ENCODE assay signal across 8 cellular contexts in the genomic region with DNA sequence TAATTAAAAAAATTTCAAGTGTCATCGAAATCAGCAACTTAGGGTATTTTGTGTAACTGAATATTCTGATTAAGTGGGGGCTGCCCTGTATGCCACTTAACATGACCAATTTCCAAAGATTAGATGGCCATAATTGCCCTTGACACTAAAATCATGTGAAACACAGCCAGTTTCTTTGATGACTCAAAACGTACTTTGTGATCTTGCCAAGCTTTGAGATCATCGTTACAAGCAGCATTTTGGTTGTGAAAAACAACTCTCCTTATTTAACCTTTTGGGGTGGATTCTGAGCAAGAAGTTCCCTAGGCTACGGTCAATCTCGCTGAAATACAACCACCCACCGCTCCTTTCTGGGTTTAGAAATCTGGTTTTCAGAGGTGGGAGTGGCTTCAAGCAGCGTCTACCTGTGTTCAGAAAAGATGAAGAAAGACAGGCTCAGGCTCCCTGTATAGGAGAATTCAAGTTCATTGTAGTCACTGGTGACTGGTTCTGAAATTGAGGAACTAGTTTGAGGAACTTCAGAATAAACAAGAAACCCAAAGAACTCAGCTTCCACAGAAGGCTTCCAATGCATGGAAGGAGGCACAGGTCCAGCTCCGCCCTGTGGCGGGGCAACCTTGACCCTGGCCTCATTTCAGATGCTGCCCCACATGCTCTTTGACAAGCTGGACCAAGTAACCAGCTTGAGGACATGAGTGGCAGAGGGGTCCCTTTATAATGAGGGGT. TPM values are rescaled to one million over a fixed set of nuclear protein-coding genes. Genes with fewer than 3 reads are reported as not detected.
DNase-seq lines count a peak whose midpoint lies in the region; ATAC-seq and TF ChIP-seq lines count a peak whose summit lies in the region.

No MANE protein-coding gene starts in this region.

- no peak overlapping the region for H3K9ac ChIP-seq in H9 (ENCODE audit: extremely low read depth, insufficient read length, low read length)

- no peak overlapping the region for H2BK20ac ChIP-seq in H9 (ENCODE audit: low read depth, low read length, poor library complexity, severe bottlenecking)

- H3K4me3 Mint-ChIP-seq in T-helper 1 cell treated with Interleukin-12 subunit alpha and Interleukin-12 subunit beta and Interleukin-4 antibody, amounts not matched to agents 30 μg/mL and 1 μg/mL, for 36 hours, result peak overlapping the region; percentile 60
- peak overlapping the region in 8 of 10 donors; percentile 15 to 74 (median 50) for H3K4me3 Mint-ChIP-seq in naive thymus-derived CD4-positive, alpha-beta T cell
- no peak overlapping the region for H3K4me3 Mint-ChIP-seq in H9

- POLR2A ChIA-PET in naive thymus-derived CD4-positive, alpha-beta T cell (lab: Charles Lee), result interaction anchor here (0.6 to 1.5 kb wide), 2 partner anchors 9 to 14 kb away, joined by 3 to 10 read pairs; partner anchors contain the start of gene MAP3K14

- no peak overlapping the region for H3K4ac ChIP-seq in H9 (ENCODE audit: low read depth, low read length)

- no CpG with 5 or more reads among the region's 9 CpGs for WGBS in H9 (ENCODE audit: extremely low coverage, insufficient read length, low lambda C conversion rate)

- no peak overlapping the region for H2BK120ac ChIP-seq in H9 (ENCODE audit: low read depth, low read length, poor library complexity, severe bottlenecking)

- peak overlapping the region; percentile 13 for H3K4me3 ChIP-seq in naive thymus-derived CD4-positive, alpha-beta T cell (ENCODE audit: low read length)

- H3K9me3 Mint-ChIP-seq in T-helper 1 cell treated with Interleukin-12 subunit alpha and Interleukin-12 subunit beta and Interleukin-4 antibody, amounts not matched to agents 30 μg/mL and 1 μg/mL, for 36 hours, result no peaks in the 10 kb centered on the region
- no peaks in the 10 kb centered on the region for H3K9me3 Mint-ChIP-seq in naive thymus-derived CD4-positive, alpha-beta T cell
- no peaks in the 10 kb centered on the region for H3K9me3 Mint-ChIP-seq in H9

- H3K79me1 ChIP-seq in H9 (ENCODE audit: insufficient read depth, low read depth, low read length, poor library complexity, severe bottlenecking), result no peaks in the 10 kb centered on the region

- peaks cover 31 to 51% of the 10 kb centered on the region in 2 donors for H3K4me1 ChIP-seq in naive thymus-derived CD4-positive, alpha-beta T cell (ENCODE audit: control insufficient read depth in 2 of 2, insufficient read depth in 2 of 2, low read length in 2 of 2)
- no peaks in the 10 kb centered on the region for H3K4me1 ChIP-seq in H9 (ENCODE audit: insufficient read depth, low read length)

- no peak overlapping the region for H2AK5ac ChIP-seq in H9 (ENCODE audit: insufficient read length, low read length)

- CTCF ChIA-PET in naive thymus-derived CD4-positive, alpha-beta T cell (lab: Charles Lee), result interaction anchor here (1.4 to 3.1 kb wide), 3 partner anchors 31 to 88 kb away, joined by 5 to 15 read pairs (median 5); no protein-coding TSS in a partner anchor

- peaks cover 2% of the 10 kb centered on the region; the same call in 1 of the 2 replicates for H3K79me2 ChIP-seq in H9 (ENCODE audit: insufficient read depth, low read length)

- H2BK15ac ChIP-seq in H9 (ENCODE audit: low read depth, low read length), result no peak overlapping the region

- no peaks in the 10 kb centered on the region for H3K27me3 ChIP-seq in naive thymus-derived CD4-positive, alpha-beta T cell (ENCODE audit: control insufficient read depth in 2 of 2, insufficient read depth in 2 of 2, low read length in 2 of 2)
- no peaks in the 10 kb centered on the region for H3K27me3 ChIP-seq in H9 (ENCODE audit: insufficient read depth, low read length)

- H3K9me3 ChIP-seq in naive thymus-derived CD4-positive, alpha-beta T cell (ENCODE audit: control insufficient read depth in 2 of 3, low read length in 3 of 3), result no peaks in the 10 kb centered on the region
- H3K9me3 ChIP-seq in H9 (ENCODE audit: control insufficient read depth, low read depth, low read length), result no peaks in the 10 kb centered on the region

- no peak overlapping the region for H3K56ac ChIP-seq in H9 (ENCODE audit: insufficient read length, low read depth, low read length)

- H3K18ac ChIP-seq in H9 (ENCODE audit: insufficient read length, low read depth, low read length), result no peak overlapping the region

- no peak overlapping the region for H4K5ac ChIP-seq in H9 (ENCODE audit: insufficient read length, low read depth, low read length)

- H2BK5ac ChIP-seq in H9 (ENCODE audit: insufficient read length, low read length), result no peak overlapping the region

- H2BK12ac ChIP-seq in H9 (ENCODE audit: insufficient read length, low read depth, low read length), result no peak overlapping the region

- H3T11ph ChIP-seq in H9 (ENCODE audit: low read length), result no peak overlapping the region

- peaks cover 48% of the 10 kb centered on the region for H3K36me3 Mint-ChIP-seq in T-helper 1 cell treated with Interleukin-12 subunit alpha and Interleukin-12 subunit beta and Interleukin-4 antibody, amounts not matched to agents 30 μg/mL and 1 μg/mL, for 36 hours (ENCODE audit: low read depth)
- peaks cover 0 to 44% (median 13%) of the 10 kb centered on the region in 5 donors for H3K36me3 Mint-ChIP-seq in naive thymus-derived CD4-positive, alpha-beta T cell
- H3K36me3 Mint-ChIP-seq in H9 (ENCODE audit: insufficient read depth in 1 of 3, low read depth in 3 of 3), result peaks cover 0 to 8% (median 3%) of the 10 kb centered on the region in 3 experiments; a peak in 4 of 7 replicates

- ATAC-seq in HG02759 (IDR thresholded peaks at IDR 0.05; ENCODE audit: unreplicated experiment), result peak; percentile 33
- peak; percentile 75 for ATAC-seq in naive thymus-derived CD4-positive, alpha-beta T cell
- no peak for ATAC-seq in GM18873 (IDR thresholded peaks at IDR 0.05; ENCODE audit: low FRiP score, unreplicated experiment)

- no peak overlapping the region for H3K23ac ChIP-seq in H9 (ENCODE audit: insufficient read length, low read depth, low read length)

- H3K14ac ChIP-seq in H9 (ENCODE audit: insufficient read depth, low read length), result no peak overlapping the region

- intact Hi-C loops in naive thymus-derived CD4-positive, alpha-beta T cell (cut with micrococcal nuclease), result loop anchor here in 1 of 2 donors (1.0 kb wide), 1 partner anchor 10 kb away; the partner anchor contains the start of gene MAP3K14

- peaks cover 0 to 15% (median 0%) of the 10 kb centered on the region in 3 experiments for H3K36me3 ChIP-seq in naive thymus-derived CD4-positive, alpha-beta T cell (ENCODE audit: control insufficient read depth in 2 of 3, insufficient read depth in 3 of 3, low read length in 3 of 3)

- H3K4me1 Mint-ChIP-seq in T-helper 1 cell treated with Interleukin-12 subunit alpha and Interleukin-12 subunit beta and Interleukin-4 antibody, amounts not matched to agents 30 μg/mL and 1 μg/mL, for 36 hours (ENCODE audit: low read depth), result peaks cover 69% of the 10 kb centered on the region
- peaks cover 56 to 87% (median 80%) of the 10 kb centered on the region in 7 donors for H3K4me1 Mint-ChIP-seq in naive thymus-derived CD4-positive, alpha-beta T cell
- peaks cover 21% of the 10 kb centered on the region in 2 experiments for H3K4me1 Mint-ChIP-seq in H9

- no peak overlapping the region for H4K8ac ChIP-seq in H9 (replicated peaks; ENCODE audit: insufficient read length, low read depth, low read length)

- no peaks in the 10 kb centered on the region for H3K27me3 Mint-ChIP-seq in T-helper 1 cell treated with Interleukin-12 subunit alpha and Interleukin-12 subunit beta and Interleukin-4 antibody, amounts not matched to agents 30 μg/mL and 1 μg/mL, for 36 hours (ENCODE audit: low read depth)
- no peaks in the 10 kb centered on the region for H3K27me3 Mint-ChIP-seq in naive thymus-derived CD4-positive, alpha-beta T cell
- no peaks in the 10 kb centered on the region for H3K27me3 Mint-ChIP-seq in H9 (ENCODE audit: low read depth)

- no peak for TF ChIP-seq CTCF in H9 (conservative IDR thresholded peaks at IDR 0.05)

- no peaks in the 10 kb centered on the region for H4K20me1 ChIP-seq in H9 (ENCODE audit: control insufficient read depth, insufficient read depth, insufficient read length)

- no peak overlapping the region for H4K91ac ChIP-seq in H9 (ENCODE audit: insufficient read length, low read depth, low read length)

- no peak overlapping the region for H2AFZ ChIP-seq in H9 (ENCODE audit: low read length)

- peak; percentile 39 for DNase-seq in DMS79 (lab: John Stamatoyannopoulos, UW)
- peak; percentile 80 for DNase-seq in dermis blood vessel endothelial cell
- peak in 6 of 9 donors; percentile 27 to 57 (median 45) for DNase-seq in naive thymus-derived CD4-positive, alpha-beta T cell
- DNase-seq in HT-29 (ENCODE audit: low spot score), result no peak
- no peak for DNase-seq in H9

- H3K4me2 ChIP-seq in H9 (ENCODE audit: insufficient read depth, insufficient read length, low read length), result no peak overlapping the region

- peak overlapping the region; percentile 90 for H3K27ac Mint-ChIP-seq in T-helper 1 cell treated with Interleukin-12 subunit alpha and Interleukin-12 subunit beta and Interleukin-4 antibody, amounts not matched to agents 30 μg/mL and 1 μg/mL, for 36 hours
- peak overlapping the region; percentile 71 to 93 (median 83) for H3K27ac Mint-ChIP-seq in naive thymus-derived CD4-positive, alpha-beta T cell
- no peak overlapping the region for H3K27ac Mint-ChIP-seq in H9

- peak overlapping the region; percentile 48 for H3K27ac ChIP-seq in naive thymus-derived CD4-positive, alpha-beta T cell (ENCODE audit: low read depth, low read length)
- no peak overlapping the region for H3K27ac ChIP-seq in H9 (ENCODE audit: insufficient read length, low read depth, low read length)

- H3K23me2 ChIP-seq in H9 (ENCODE audit: insufficient read length, low read depth, low read length, poor library complexity, severe bottlenecking), result peaks cover 2% of the 10 kb centered on the region

RNA-seq across cellular contexts. Expression of gene MAP3K14, which starts 9.4 kb away (rescaled TPM):
- total RNA-seq in dermis blood vessel endothelial cell (3.2 and 4.1 TPM in 2 replicates), H9 (2021) (7.6 and 7.8 TPM in 2 replicates)
- 10 to 100 TPM; 31.3 to 39.8 (median 34.1) TPM for total RNA-seq in naive thymus-derived CD4-positive, alpha-beta T cell
- polyA plus RNA-seq in naive thymus-derived CD4-positive, alpha-beta T cell, result 10 to 100 TPM in 1 of 2 donors, 1 to 10 TPM in 1; 2.4 to 10.6 TPM
- total RNA-seq in HT-29 (2014; rRNA removed; shearing (Covaris generic)), result 5.9 and 6.2 TPM in 2 replicates

RNA-seq across cellular contexts. Expression of gene SPATA32, which starts 45.6 kb away (rescaled TPM):
- 0.05 TPM in 1 of 2 replicates, not detected in the other for total RNA-seq in dermis blood vessel endothelial cell
- 1 to 10 TPM in 1 of 5 experiments, under 1 TPM in 3, not detected in 1; 0.12 to 1.1 (median 0.58) TPM for total RNA-seq in naive thymus-derived CD4-positive, alpha-beta T cell
- under 1 TPM; 0.31 to 0.59 TPM for polyA plus RNA-seq in naive thymus-derived CD4-positive, alpha-beta T cell
- not detected in 2 replicates for total RNA-seq in HT-29 (2014; rRNA removed; shearing (Covaris generic))
- 0.42 and 0.81 TPM in 2 replicates for total RNA-seq in H9 (2021)

Comparison
In these comparisons a context has a peak if more than half of its experiments do, and no peak if none do; other contexts are left out.
1. DNase-seq: peak in DMS79 (single experiment), dermis blood vessel endothelial cell (single experiment) and naive thymus-derived CD4-positive, alpha-beta T cell (6 of 9); none in HT-29 (single experiment) and H9 (single experiment).
2. H3K27ac Mint-ChIP-seq: peak in T-helper 1 cell treated with Interleukin-12 subunit alpha and Interleukin-12 subunit beta and Interleukin-4 antibody, amounts not matched to agents 30 μg/mL and 1 μg/mL, for 36 hours (single experiment) and naive thymus-derived CD4-positive, alpha-beta T cell (9 of 9); none in H9 (0 of 3).
3. H3K4me3 Mint-ChIP-seq: peak in T-helper 1 cell treated with Interleukin-12 subunit alpha and Interleukin-12 subunit beta and Interleukin-4 antibody, amounts not matched to agents 30 μg/mL and 1 μg/mL, for 36 hours (single experiment) and naive thymus-derived CD4-positive, alpha-beta T cell (8 of 10); none in H9 (0 of 2).